Comparison of ENCODE assay signal across 14 cellular contexts in the genomic region with DNA sequence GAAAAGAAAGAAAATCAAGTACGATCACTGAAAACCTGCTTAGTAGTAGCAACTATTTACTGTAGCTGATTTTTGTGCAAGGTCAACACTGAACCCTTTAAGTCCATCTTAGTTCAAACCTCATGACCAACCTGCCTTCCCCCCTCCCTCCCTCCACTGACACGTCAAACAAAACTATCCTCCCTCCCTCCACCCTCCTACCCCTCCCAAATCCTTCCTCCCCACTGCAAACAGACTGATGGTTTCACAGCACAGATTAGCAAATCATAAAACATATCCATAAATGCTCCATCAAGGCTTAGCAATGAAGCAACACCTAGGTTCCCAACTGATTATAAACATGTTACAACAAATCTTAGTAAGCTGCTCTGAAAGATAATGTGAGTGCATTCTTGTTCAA.
DNase-seq lines count a peak whose midpoint lies in the region; ATAC-seq, FAIRE-seq and TF ChIP-seq lines count a peak whose summit lies in the region.
"Had no signal": no experiment of that assay in that cellular context is flagged by ENCODE, and none has a peak within 500 bp of the region (broad histone marks: within the 10 kb centered on the region; RNA-seq: fewer than 3 reads in every experiment).

No MANE protein-coding gene starts in this region.

- no peak overlapping the region for H3K9ac ChIP-seq in PC-3 (ENCODE audit: low read length)
- H3K9ac ChIP-seq: GM23248 had no signal

- H3K79me2 ChIP-seq in PC-3 (ENCODE audit: low read length) = no peaks in the 10 kb centered on the region
- no peaks in the 10 kb centered on the region for H3K79me2 ChIP-seq in hepatocyte

- WGBS in hepatocyte (ENCODE audit: low lambda C conversion rate, missing lambda C conversion rate) = 88% methylated on average over 1 of the region's 2 CpGs

- H3K4me1 ChIP-seq in PC-3 (ENCODE audit: insufficient read depth, low read length) (no peaks in the 10 kb centered on the region), hepatocyte (ENCODE audit: insufficient read depth) (no peaks in the 10 kb centered on the region)

- BruUV-seq in PC-3 (replicated peaks; lab: Mats Ljungman, UMichigan) = no TSS peak

- H3K36me3 ChIP-seq in PC-3 (ENCODE audit: low read depth, low read length) = no peaks in the 10 kb centered on the region
- H3K36me3 ChIP-seq in bronchial epithelial cell (ENCODE audit: control insufficient read depth, insufficient read depth, low read length) = no peaks in the 10 kb centered on the region
- no peaks in the 10 kb centered on the region for H3K36me3 ChIP-seq in hepatocyte (replicated peaks; ENCODE audit: insufficient read depth, low read depth)

- TF ChIP-seq CTCF in PC-3 (conservative IDR thresholded peaks at IDR 0.05; ENCODE audit: low read depth, low read length) = no peak
- no peak for TF ChIP-seq CTCF in bronchial epithelial cell (IDR thresholded peaks at IDR 0.05; ENCODE audit: insufficient read depth, low read length, severe bottlenecking)
- no peak for TF ChIP-seq CTCF in hepatocyte (IDR thresholded peaks at IDR 0.05; ENCODE audit: poor library complexity)

- no peaks in the 10 kb centered on the region for H3K9me2 ChIP-seq in PC-3 (replicated peaks; ENCODE audit: low read length)
- no peaks in the 10 kb centered on the region for H3K9me2 ChIP-seq in hepatocyte (replicated peaks; ENCODE audit: insufficient read depth)

- H2AFZ ChIP-seq in PC-3 (ENCODE audit: low read length) (peak overlapping the region; percentile 0; the same call in 1 of the 2 replicates), hepatocyte (peak overlapping the region; percentile 28)
- H2AFZ ChIP-seq: GM23248 had no signal

- no peak for DNase-seq in PC-3
- peak; percentile 31 for DNase-seq in bronchial epithelial cell (ENCODE audit: low read depth)
- DNase-seq in hepatocyte (ENCODE audit: low spot score) = peak; percentile 59
- DNase-seq in activated CD4-positive, CD25-positive, alpha-beta regulatory T cell (lab: John Stamatoyannopoulos, UW) = no peak
- DNase-seq in medulla oblongata (ENCODE audit: extremely low spot score) = no peak
- no peak for DNase-seq in NCI-H146 treated with DMSO at 0.1 percent for 48 hours (lab: John Stamatoyannopoulos, UW; ENCODE audit: unreplicated experiment)
- DNase-seq: CD8-positive, alpha-beta T cell; COR-L47; DND-41; GDM1; GM23248; H7 had no signal

- POLR2A ChIA-PET in PC-3 (lab: Charles Lee; ENCODE audit: unreplicated experiment) = no interaction called here

- intact Hi-C loops in PC-3 (cut with micrococcal nuclease) = loop anchor here (1.0 kb wide), 1 partner anchor 11 kb away; no protein-coding TSS in a partner anchor

- no peak overlapping the region for H3K4me3 ChIP-seq in PC-3 (ENCODE audit: low read length)
- no peak overlapping the region for H3K4me3 ChIP-seq in bronchial epithelial cell (ENCODE audit: low read depth, low read length)
- H3K4me3 ChIP-seq in hepatocyte = no peak overlapping the region
- H3K4me3 ChIP-seq: GM23248 had no signal

- H3K27me3 ChIP-seq in PC-3 (ENCODE audit: low read length) (no peaks in the 10 kb centered on the region), bronchial epithelial cell (ENCODE audit: control insufficient read depth, insufficient read depth, low read length) (no peaks in the 10 kb centered on the region), hepatocyte (no peaks in the 10 kb centered on the region)

- H3F3A ChIP-seq in PC-3 (ENCODE audit: low read length, unreplicated experiment) = no peaks in the 10 kb centered on the region

- H4K20me1 ChIP-seq in PC-3 (ENCODE audit: low read length) (no peaks in the 10 kb centered on the region), hepatocyte (ENCODE audit: insufficient read depth, poor library complexity, severe bottlenecking) (no peaks in the 10 kb centered on the region)

- H3K9me3 ChIP-seq in PC-3 (ENCODE audit: low read length) (no peaks in the 10 kb centered on the region), hepatocyte (ENCODE audit: low read depth) (no peaks in the 10 kb centered on the region)

- CTCF ChIA-PET in PC-3 (lab: Charles Lee) = no interaction called here

- peak; percentile 45 for ATAC-seq in PC-3
- no peak for ATAC-seq in GM21360 (IDR thresholded peaks at IDR 0.05; ENCODE audit: unreplicated experiment)
- ATAC-seq: CD8-positive, alpha-beta T cell had no signal

- H3K27ac ChIP-seq in PC-3 (ENCODE audit: low read length) (no peak overlapping the region), hepatocyte (peak overlapping the region; percentile 63)
- H3K27ac ChIP-seq: GM23248 had no signal

- H3K4me2 ChIP-seq in PC-3 (ENCODE audit: low read length) (no peak overlapping the region), hepatocyte (peak overlapping the region; percentile 33)

- no peak for FAIRE-seq in bronchial epithelial cell (lab: Jason Lieb, UNC)
- FAIRE-seq: GM12892 had no signal

Comparison
In these comparisons a context has a peak if more than half of its experiments do, and no peak if none do; other contexts are left out.
1. DNase-seq: peak in bronchial epithelial cell (single experiment) and hepatocyte (single experiment); none in PC-3 (single experiment), activated CD4-positive, CD25-positive, alpha-beta regulatory T cell (0 of 4), medulla oblongata (single experiment) and NCI-H146 treated with DMSO at 0.1 percent for 48 hours (single experiment).